In the genomic region with DNA sequence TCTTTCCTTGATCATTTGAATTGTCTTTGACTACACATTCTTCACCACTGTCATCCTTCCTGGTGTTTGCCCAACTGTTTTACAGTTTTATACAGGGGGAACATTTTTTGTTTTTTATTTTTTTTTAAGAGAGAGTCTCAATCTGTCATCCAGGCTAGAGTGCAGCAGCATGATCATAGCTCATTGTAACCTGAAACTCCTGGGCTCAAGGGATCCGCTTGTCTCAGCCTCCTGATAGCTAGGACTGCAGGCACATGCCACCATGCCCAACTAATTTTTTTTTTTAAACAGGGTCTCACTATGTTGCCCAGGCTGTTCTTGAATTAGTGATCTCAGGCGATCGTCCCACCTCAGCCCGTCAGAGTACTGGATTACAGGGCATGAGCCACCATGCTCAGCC, we compare ENCODE assay signal across 20 cellular contexts.
"Had no signal": no experiment of that assay in that cellular context is flagged by ENCODE, and none has a peak within 500 bp of the region (broad histone marks: within the 10 kb centered on the region; RNA-seq: fewer than 3 reads in every experiment).

No MANE protein-coding gene starts in this region.

- DNase-seq: activated CD4-positive, alpha-beta T cell treated with anti-CD3 and anti-CD28 coated beads for 4 hours; activated CD4-positive, alpha-beta T cell treated with anti-CD3 and anti-CD28 coated beads, Interleukin-2, amount 50 U/mL, for 48 hours; activated CD4-positive, CD25-positive, alpha-beta regulatory T cell; activated CD8-positive, alpha-beta memory T cell treated with anti-CD3 and anti-CD28 coated beads, Interleukin-2, amount 50 U/mL, for 48 hours; activated naive CD4-positive, alpha-beta T cell; activated T-cell treated with anti-CD3 and anti-CD28 coated beads, Interleukin-2, amount 50 U/mL, for 4 hours; adrenal gland; brain microvascular endothelial cell; caudate nucleus; effector CD4-positive, alpha-beta T cell; foreskin keratinocyte; immature natural killer cell; kidney glomerular epithelial cell; left ventricle myocardium superior; nucleus accumbens; small intestine; stimulated activated CD4-positive, alpha-beta T cell treated with anti-CD3 and anti-CD28 coated beads, Interleukin-2, amount 100 ng/mL, for 24 hours; stomach had no signal

- ATAC-seq: activated T-cell treated with anti-CD3 and anti-CD28 coated beads, Interleukin-2, amount 50 U/mL, for 4 hours; foreskin keratinocyte; left ventricle myocardium superior; sciatic nerve; stimulated activated memory B cell treated with anti-CD40 and anti-IgM and Interleukin-4, amounts not matched to agents 10 μg/mL and 1 μg/mL and 100 μg/mL, for 72 hours had no signal
